ENCODE assay signal across 21 cellular contexts in genomic region chr16:83714286-83714685, GRCh38.
DNase-seq lines count a peak whose midpoint lies in the region; ATAC-seq and TF ChIP-seq lines count a peak whose summit lies in the region.
"Had no signal": no experiment of that assay in that cellular context is flagged by ENCODE, and none has a peak within 500 bp of the region (broad histone marks: within the 10 kb centered on the region; RNA-seq: fewer than 3 reads in every experiment).

No MANE protein-coding gene starts in this region.

- ATAC-seq in GM19351 (IDR thresholded peaks at IDR 0.05; ENCODE audit: unreplicated experiment): no peak
- ATAC-seq: activated CD8-positive, alpha-beta memory T cell treated with anti-CD3 and anti-CD28 coated beads, Interleukin-2, amount 10 ng/mL, durations not matched to agents 7 days and 5 days; activated naive CD8-positive, alpha-beta T cell treated with anti-CD3 and anti-CD28 coated beads, Interleukin-2, amount 50 U/mL, for 24 hours; naive thymus-derived CD4-positive, alpha-beta T cell had no signal

- no peak for TF ChIP-seq POLR2A in thyroid gland (IDR thresholded peaks at IDR 0.05)

- peak overlapping the region; percentile 64 to 79 for H3K27ac ChIP-seq in ascending aorta
- H3K27ac ChIP-seq in thyroid gland: peak overlapping the region; percentile 93 to 99 (median 98)
- H3K27ac ChIP-seq: esophagus squamous epithelium, HL-60, skin epidermis had no signal

- H3K4me1 ChIP-seq in ascending aorta (peaks cover 0 to 14% of the 10 kb centered on the region in 2 donors), thyroid gland (peaks cover 17 to 46% of the 10 kb centered on the region in 2 donors)
- H3K4me1 ChIP-seq: esophagus squamous epithelium had no signal

- 38 to 41% methylated on average over 4 of the region's 4 CpGs for WGBS in thyroid gland, 2 donors

- H3K36me3 ChIP-seq in ascending aorta (no peaks in the 10 kb centered on the region), thyroid gland (no peaks in the 10 kb centered on the region)
- H3K36me3 ChIP-seq: esophagus squamous epithelium had no signal

- H3K4me3 ChIP-seq in ascending aorta (no peak overlapping the region), thyroid gland (replicated peaks in 1 of 3) (no peak overlapping the region)
- H3K4me3 ChIP-seq: esophagus squamous epithelium, skin epidermis had no signal

- peak; percentile 22 for DNase-seq in ELR (ENCODE audit: low read depth)
- DNase-seq in ascending aorta (ENCODE audit: low spot score in 2 of 2): no peak
- DNase-seq in kidney tubule cell (ENCODE audit: low spot score): peak; percentile 82
- DNase-seq in thyroid gland: peak; percentile 59 to 65
- no peak for DNase-seq in occipital lobe (lab: John Stamatoyannopoulos, UW)
- no peak for DNase-seq in activated CD4-positive, alpha-beta T cell treated with anti-CD3 and anti-CD28 coated beads for 48 hours
- DNase-seq: activated CD8-positive, alpha-beta memory T cell treated with anti-CD3 and anti-CD28 coated beads, Interleukin-2, amount 10 ng/mL, durations not matched to agents 7 days and 5 days; activated naive CD8-positive, alpha-beta T cell treated with anti-CD3 and anti-CD28 coated beads, Interleukin-2, amount 50 U/mL, for 24 hours; activated T-cell treated with anti-CD3 and anti-CD28 coated beads, Interleukin-2, amount 50 U/mL, for 48 hours; C1 segment of cervical spinal cord; esophagus squamous epithelium; foreskin melanocyte; GOT3; HFFc6; naive thymus-derived CD4-positive, alpha-beta T cell; NCI-H1694; NCI-H2171 treated with DMSO at 0.1 percent for 48 hours; NCI-H524 treated with DMSO at 0.1 percent for 48 hours had no signal

- H3K9me3 ChIP-seq in ascending aorta (no peaks in the 10 kb centered on the region), thyroid gland (no peaks in the 10 kb centered on the region)
- H3K9me3 ChIP-seq: esophagus squamous epithelium had no signal

- TF ChIP-seq CTCF in ascending aorta (IDR thresholded peaks at IDR 0.05) (no peak), thyroid gland (IDR thresholded peaks at IDR 0.05) (no peak)

- intact Hi-C loops in ascending aorta (cut with DNase I): loop anchor here (2.0 to 10.0 kb wide), 3 partner anchors 25 to 241 kb away; partner anchors contain the start of genes MLYCD and OSGIN1
- intact Hi-C loops in thyroid gland (cut with DNase I): loop anchor here (10.0 kb wide), 2 partner anchors 91 to 109 kb away; partner anchors contain the start of gene HSBP1

- H3K27me3 ChIP-seq in ascending aorta (no peaks in the 10 kb centered on the region), thyroid gland (no peaks in the 10 kb centered on the region)
- H3K27me3 ChIP-seq: esophagus squamous epithelium had no signal

Comparison
In these comparisons a context has a peak if more than half of its experiments do, and no peak if none do; other contexts are left out.
1. DNase-seq: peak in ELR (single experiment), kidney tubule cell (single experiment) and thyroid gland (2 of 2); none in ascending aorta (0 of 2), occipital lobe (single experiment) and activated CD4-positive, alpha-beta T cell treated with anti-CD3 and anti-CD28 coated beads for 48 hours (single experiment).